15 cellular contexts compared by ENCODE assay signal in genomic region chr12:54363047-54363446, GRCh38.
DNase-seq lines count a peak whose midpoint lies in the region.
"Had no signal": no experiment of that assay in that cellular context is flagged by ENCODE, and none has a peak within 500 bp of the region (broad histone marks: within the 10 kb centered on the region; RNA-seq: fewer than 3 reads in every experiment).

No MANE protein-coding gene starts in this region.

- peaks cover 47% of the 10 kb centered on the region for H3K4me1 ChIP-seq in BLaER1
- H3K4me1 ChIP-seq in BLaER1 treated with 17β-estradiol and CSF1 and Interleukin-3, amounts not matched to agents 10 nM and 100 nM = peaks cover 56 to 92% (median 80%) of the 10 kb centered on the region in 10 experiments

- H3K4me3 ChIP-seq in BLaER1 = no peak overlapping the region
- peak overlapping the region; percentile 35 to 99 (median 76); a peak in 19 of 20 replicates for H3K4me3 ChIP-seq in BLaER1 treated with 17β-estradiol and CSF1 and Interleukin-3, amounts not matched to agents 10 nM and 100 nM
- H3K4me3 ChIP-seq: SJCRH30 had no signal

- peak overlapping the region; percentile 30 for H3K4me3 Mint-ChIP-seq in dendritic cell treated with granulocyte-macrophage colony-stimulating factor and Interleukin-4, amounts not matched to agents 40 ng/mL and 50 ng/mL, for 4 days

- H4K20me1 ChIP-seq in BLaER1 = no peaks in the 10 kb centered on the region
- H4K20me1 ChIP-seq in BLaER1 treated with 17β-estradiol and CSF1 and Interleukin-3, amounts not matched to agents 10 nM and 100 nM = peaks cover 0 to 38% (median 21%) of the 10 kb centered on the region in 11 experiments; a peak in 13 of 22 replicates

- peaks cover 49% of the 10 kb centered on the region for H3K4me1 Mint-ChIP-seq in dendritic cell treated with granulocyte-macrophage colony-stimulating factor and Interleukin-4, amounts not matched to agents 40 ng/mL and 50 ng/mL, for 4 days (ENCODE audit: low read depth)

- H3K36me3 Mint-ChIP-seq in dendritic cell treated with granulocyte-macrophage colony-stimulating factor and Interleukin-4, amounts not matched to agents 40 ng/mL and 50 ng/mL, for 4 days (ENCODE audit: low read depth) = no peaks in the 10 kb centered on the region

- no peak for DNase-seq in NCI-H2029 treated with DMSO at 0.1 percent for 48 hours (lab: John Stamatoyannopoulos, UW)
- no peak for DNase-seq in NCI-H748 treated with DMSO at 0.1 percent for 48 hours (lab: John Stamatoyannopoulos, UW)
- DNase-seq: EL; KG1; NCI-H1092; NCI-H2107; NCI-H226; NCI-H526; NK-92 treated with Interleukin-12 subunit alpha and Interleukin-12 subunit beta, amount 100 ng/mL, for 24 hours; OCI-M1; SJCRH30 had no signal

- no peak overlapping the region for H3K27ac ChIP-seq in BLaER1
- H3K27ac ChIP-seq in BLaER1 treated with 17β-estradiol and CSF1 and Interleukin-3, amounts not matched to agents 10 nM and 100 nM = peak overlapping the region; percentile 74 to 96 (median 92); a peak in 21 of 22 replicates
- H3K27ac ChIP-seq: RWPE1, SJCRH30 had no signal

- H3K9me3 Mint-ChIP-seq in dendritic cell treated with granulocyte-macrophage colony-stimulating factor and Interleukin-4, amounts not matched to agents 40 ng/mL and 50 ng/mL, for 4 days = no peaks in the 10 kb centered on the region

- H3K9me3 ChIP-seq in BLaER1 = no peaks in the 10 kb centered on the region
- peaks cover 0 to 16% (median 0%) of the 10 kb centered on the region in 11 experiments; a peak in 8 of 22 replicates for H3K9me3 ChIP-seq in BLaER1 treated with 17β-estradiol and CSF1 and Interleukin-3, amounts not matched to agents 10 nM and 100 nM (replicated peaks in 1 of 11)
- H3K9me3 ChIP-seq: SJCRH30 had no signal

- H3K27ac Mint-ChIP-seq in dendritic cell treated with granulocyte-macrophage colony-stimulating factor and Interleukin-4, amounts not matched to agents 40 ng/mL and 50 ng/mL, for 4 days = peak overlapping the region; percentile 72

- H3K27me3 ChIP-seq in BLaER1 = no peaks in the 10 kb centered on the region
- no peaks in the 10 kb centered on the region for H3K27me3 ChIP-seq in BLaER1 treated with 17β-estradiol and CSF1 and Interleukin-3, amounts not matched to agents 10 nM and 100 nM
- H3K27me3 ChIP-seq: SJCRH30 had no signal

- H3K27me3 Mint-ChIP-seq in dendritic cell treated with granulocyte-macrophage colony-stimulating factor and Interleukin-4, amounts not matched to agents 40 ng/mL and 50 ng/mL, for 4 days = no peaks in the 10 kb centered on the region

- H3K9ac ChIP-seq in BLaER1 = no peak overlapping the region
- H3K9ac ChIP-seq in BLaER1 treated with 17β-estradiol and CSF1 and Interleukin-3, amounts not matched to agents 10 nM and 100 nM = peak overlapping the region; percentile 75 to 92 (median 87); a peak in 21 of 22 replicates

- peak overlapping the region; percentile 73; the same call in 1 of the 2 replicates for H3K4me2 ChIP-seq in BLaER1
- H3K4me2 ChIP-seq in BLaER1 treated with 17β-estradiol and CSF1 and Interleukin-3, amounts not matched to agents 10 nM and 100 nM = peak overlapping the region; percentile 73 to 100 (median 97)

- intact Hi-C loops in dendritic cell treated with granulocyte-macrophage colony-stimulating factor and Interleukin-4, amounts not matched to agents 40 ng/mL and 50 ng/mL, for 4 days (cut with micrococcal nuclease) = loop anchor here (5.0 kb wide), 1 partner anchor 141 kb away; no protein-coding TSS in a partner anchor

- no peaks in the 10 kb centered on the region for H3K36me3 ChIP-seq in BLaER1
- peaks cover 0 to 31% (median 26%) of the 10 kb centered on the region in 11 experiments; a peak in 20 of 22 replicates for H3K36me3 ChIP-seq in BLaER1 treated with 17β-estradiol and CSF1 and Interleukin-3, amounts not matched to agents 10 nM and 100 nM
- H3K36me3 ChIP-seq: SJCRH30 had no signal
